19 cellular contexts compared by ENCODE assay signal in genomic region chr2:200523604-200524003, GRCh38.
"Had no signal": no experiment of that assay in that cellular context is flagged by ENCODE, and none has a peak within 500 bp of the region (broad histone marks: within the 10 kb centered on the region; RNA-seq: fewer than 3 reads in every experiment).

No MANE protein-coding gene starts in this region.

- DNase-seq: activated CD4-positive, alpha-beta memory T cell treated with anti-CD3 and anti-CD28 coated beads for 36 hours; activated CD4-positive, alpha-beta T cell treated with anti-CD3 and anti-CD28 coated beads for 4 hours; activated CD8-positive, alpha-beta memory T cell treated with anti-CD3 and anti-CD28 coated beads, Interleukin-2, amount 50 U/mL, for 4 hours; activated gamma-delta T cell; activated naive CD4-positive, alpha-beta T cell treated with anti-CD3 and anti-CD28 coated beads, Interleukin-2, amount 10 ng/mL, durations not matched to agents 7 days and 5 days; activated naive CD8-positive, alpha-beta T cell treated with anti-CD3 and anti-CD28 coated beads, Interleukin-2, amount 10 ng/mL, durations not matched to agents 7 days and 5 days; activated T-cell treated with anti-CD3 and anti-CD28 coated beads, Interleukin-2, amount 50 U/mL, for 1 hour; central memory CD4-positive, alpha-beta T cell; dermis blood vessel endothelial cell; effector CD4-positive, alpha-beta T cell; left ventricle myocardium inferior; naive thymus-derived CD4-positive, alpha-beta T cell; right lobe of liver; stimulated activated CD4-positive, alpha-beta T cell treated with anti-CD3 and anti-CD28 coated beads, Interleukin-4, amount 100 ng/mL, for 24 hours; substantia nigra; T-helper 1 cell; thyroid gland had no signal

- ATAC-seq: naive thymus-derived CD4-positive, alpha-beta T cell; right lobe of liver had no signal

- H3K4me3 ChIP-seq: ascending aorta, left ventricle myocardium inferior, lung, right lobe of liver, thyroid gland had no signal

- H3K9me3 ChIP-seq: ascending aorta, left ventricle myocardium inferior, right lobe of liver, thyroid gland had no signal

- H3K36me3 ChIP-seq: ascending aorta, left ventricle myocardium inferior, right lobe of liver, thyroid gland had no signal

- H3K27ac ChIP-seq: ascending aorta, left ventricle myocardium inferior, right lobe of liver, thyroid gland had no signal

- H3K27me3 ChIP-seq: ascending aorta, right lobe of liver, thyroid gland had no signal
